ENCODE assay signal across 14 cellular contexts in genomic region chr2:42693013-42693575, GRCh38.
A peak's percentile ranks its signal among the peaks of the same experiment; 100 is the strongest.
DNase-seq lines count a peak whose midpoint lies in the region; ATAC-seq and TF ChIP-seq lines count a peak whose summit lies in the region.
"Had no signal": no experiment of that assay in that cellular context is flagged by ENCODE, and none has a peak within 500 bp of the region (broad histone marks: within the 10 kb centered on the region; RNA-seq: fewer than 3 reads in every experiment).

No MANE protein-coding gene starts in this region.

- no peaks in the 10 kb centered on the region for H3K36me3 ChIP-seq in skeletal muscle tissue (ENCODE audit: control insufficient read depth in 3 of 3, insufficient read depth in 3 of 3, low read length in 3 of 3)
- peaks cover 3% of the 10 kb centered on the region; the same call in 1 of the 2 replicates for H3K36me3 ChIP-seq in HAP-1 (replicated peaks)
- H3K36me3 ChIP-seq in CD8-positive, alpha-beta T cell (ENCODE audit: insufficient read depth, low read length) = no peaks in the 10 kb centered on the region

- no peak for ATAC-seq in CD8-positive, alpha-beta T cell

- POLR2A ChIA-PET in activated CD4-positive, alpha-beta memory T cell treated with anti-CD3 and anti-CD28 coated beads, Interleukin-2, amount 10 ng/mL, durations not matched to agents 7 days and 5 days (lab: Charles Lee) = interaction anchor here (1.2 kb wide), 1 partner anchor 117 kb away, joined by 3 read pairs; no protein-coding TSS in a partner anchor
- POLR2A ChIA-PET in activated CD4-positive, alpha-beta memory T cell treated with anti-CD3 and anti-CD28 coated beads for 36 hours (lab: Charles Lee) = no interaction called here
- POLR2A ChIA-PET in CD8-positive, alpha-beta T cell (lab: Charles Lee) = no interaction called here

- no peaks in the 10 kb centered on the region for H3K27me3 Mint-ChIP-seq in activated CD4-positive, alpha-beta memory T cell treated with anti-CD3 and anti-CD28 coated beads, Interleukin-2, amount 10 ng/mL, durations not matched to agents 7 days and 5 days
- H3K27me3 Mint-ChIP-seq in activated CD4-positive, alpha-beta memory T cell treated with anti-CD3 and anti-CD28 coated beads for 36 hours = no peaks in the 10 kb centered on the region
- no peaks in the 10 kb centered on the region for H3K27me3 Mint-ChIP-seq in chondrocyte (ENCODE audit: low read depth)
- no peaks in the 10 kb centered on the region for H3K27me3 Mint-ChIP-seq in CD8-positive, alpha-beta T cell (ENCODE audit: low read depth)
- H3K27me3 Mint-ChIP-seq: activated B cell treated with CpG ODN at 0.5 μM for 24 hours had no signal

- peaks cover 10% of the 10 kb centered on the region for H3K36me3 Mint-ChIP-seq in activated CD4-positive, alpha-beta memory T cell treated with anti-CD3 and anti-CD28 coated beads, Interleukin-2, amount 10 ng/mL, durations not matched to agents 7 days and 5 days (ENCODE audit: low read depth)
- peaks cover 9% of the 10 kb centered on the region for H3K36me3 Mint-ChIP-seq in activated CD4-positive, alpha-beta memory T cell treated with anti-CD3 and anti-CD28 coated beads for 36 hours
- no peaks in the 10 kb centered on the region for H3K36me3 Mint-ChIP-seq in chondrocyte (ENCODE audit: low read depth)
- H3K36me3 Mint-ChIP-seq in CD8-positive, alpha-beta T cell = peaks cover 42% of the 10 kb centered on the region

- peaks cover 17% of the 10 kb centered on the region for H3K4me1 Mint-ChIP-seq in activated CD4-positive, alpha-beta memory T cell treated with anti-CD3 and anti-CD28 coated beads, Interleukin-2, amount 10 ng/mL, durations not matched to agents 7 days and 5 days
- H3K4me1 Mint-ChIP-seq in activated CD4-positive, alpha-beta memory T cell treated with anti-CD3 and anti-CD28 coated beads for 36 hours (ENCODE audit: low read depth) = no peaks in the 10 kb centered on the region
- H3K4me1 Mint-ChIP-seq in chondrocyte (ENCODE audit: low read depth) = peaks cover 9% of the 10 kb centered on the region
- peaks cover 17% of the 10 kb centered on the region for H3K4me1 Mint-ChIP-seq in CD8-positive, alpha-beta T cell (ENCODE audit: low read depth)
- H3K4me1 Mint-ChIP-seq: activated B cell treated with CpG ODN at 0.5 μM for 24 hours had no signal

- H3K9me3 Mint-ChIP-seq in activated CD4-positive, alpha-beta memory T cell treated with anti-CD3 and anti-CD28 coated beads, Interleukin-2, amount 10 ng/mL, durations not matched to agents 7 days and 5 days = no peaks in the 10 kb centered on the region
- no peaks in the 10 kb centered on the region for H3K9me3 Mint-ChIP-seq in activated CD4-positive, alpha-beta memory T cell treated with anti-CD3 and anti-CD28 coated beads for 36 hours
- no peaks in the 10 kb centered on the region for H3K9me3 Mint-ChIP-seq in chondrocyte (ENCODE audit: low read depth)
- H3K9me3 Mint-ChIP-seq in CD8-positive, alpha-beta T cell = no peaks in the 10 kb centered on the region
- H3K9me3 Mint-ChIP-seq: activated B cell treated with CpG ODN at 0.5 μM for 24 hours had no signal

- DNase-seq in activated CD4-positive, alpha-beta memory T cell treated with anti-CD3 and anti-CD28 coated beads, Interleukin-2, amount 10 ng/mL, durations not matched to agents 7 days and 5 days = peak; percentile 49
- no peak for DNase-seq in activated CD4-positive, alpha-beta memory T cell treated with anti-CD3 and anti-CD28 coated beads for 36 hours
- DNase-seq in NB4 (ENCODE audit: low read depth) (peak; percentile 77), chondrocyte (ENCODE audit: low spot score) (no peak), HAP-1 (ENCODE audit: low spot score in 2 of 2) (no peak), kidney tubule cell (ENCODE audit: low spot score) (no peak)
- DNase-seq in CD8-positive, alpha-beta T cell = no peak
- DNase-seq: activated B cell treated with CpG ODN at 0.5 μM for 24 hours; activated naive CD4-positive, alpha-beta T cell treated with anti-CD3 and anti-CD28 coated beads, Interleukin-2, amount 50 U/mL, for 16 hours; DMS53; NCI-H510A treated with DMSO at 0.1 percent for 48 hours; SHP77 treated with DMSO at 0.1 percent for 48 hours; tibial artery had no signal

- peaks cover 2 to 9% (median 3%) of the 10 kb centered on the region in 3 donors for H3K4me1 ChIP-seq in skeletal muscle tissue (ENCODE audit: control insufficient read depth in 3 of 3, insufficient read depth in 3 of 3, low read length in 3 of 3)
- 0 out of 2 replicates have a peak, but pooled peaks cover 5% of the 10 kb centered on the region for H3K4me1 ChIP-seq in HAP-1
- H3K4me1 ChIP-seq in CD8-positive, alpha-beta T cell (ENCODE audit: insufficient read depth, low read length) = no peaks in the 10 kb centered on the region

- TF ChIP-seq CTCF in NB4 (IDR thresholded peaks at IDR 0.05; ENCODE audit: low read depth, low read length) = no peak
- no peak for TF ChIP-seq CTCF in chondrocyte (IDR thresholded peaks at IDR 0.05)
- no peak for TF ChIP-seq CTCF in CD8-positive, alpha-beta T cell (IDR thresholded peaks at IDR 0.05)

- H3K27me3 ChIP-seq in skeletal muscle tissue (ENCODE audit: control insufficient read depth in 3 of 3, insufficient read depth in 3 of 3, low read length in 3 of 3) (no peaks in the 10 kb centered on the region), HAP-1 (ENCODE audit: low read depth) (no peaks in the 10 kb centered on the region)
- no peaks in the 10 kb centered on the region for H3K27me3 ChIP-seq in CD8-positive, alpha-beta T cell (ENCODE audit: insufficient read depth, low read length)
- H3K27me3 ChIP-seq: tibial artery had no signal

- H3K4me3 ChIP-seq in NB4 (ENCODE audit: low read depth, low read length) = no peak overlapping the region
- no peak overlapping the region for H3K4me3 ChIP-seq in skeletal muscle tissue (ENCODE audit: low read length in 3 of 3)
- no peak overlapping the region for H3K4me3 ChIP-seq in HAP-1
- H3K4me3 ChIP-seq in CD8-positive, alpha-beta T cell (ENCODE audit: low read depth, low read length) = no peak overlapping the region
- H3K4me3 ChIP-seq: tibial artery had no signal

- in situ Hi-C loops in HAP-1 (cut with MboI; ENCODE audit: low sequenced_read_pairs) = no loop called here

- H3K4me3 Mint-ChIP-seq in activated CD4-positive, alpha-beta memory T cell treated with anti-CD3 and anti-CD28 coated beads, Interleukin-2, amount 10 ng/mL, durations not matched to agents 7 days and 5 days = no peak overlapping the region
- H3K4me3 Mint-ChIP-seq in activated CD4-positive, alpha-beta memory T cell treated with anti-CD3 and anti-CD28 coated beads for 36 hours = no peak overlapping the region
- no peak overlapping the region for H3K4me3 Mint-ChIP-seq in chondrocyte (ENCODE audit: unreplicated experiment)
- no peak overlapping the region for H3K4me3 Mint-ChIP-seq in CD8-positive, alpha-beta T cell
- H3K4me3 Mint-ChIP-seq: activated B cell treated with CpG ODN at 0.5 μM for 24 hours had no signal

- peak overlapping the region; percentile 41 for H3K27ac ChIP-seq in skeletal muscle tissue (ENCODE audit: low read depth, low read length)
- H3K27ac ChIP-seq in CD8-positive, alpha-beta T cell (ENCODE audit: low read depth, low read length) = no peak overlapping the region
- H3K27ac ChIP-seq: tibial artery had no signal

- CTCF ChIA-PET in activated CD4-positive, alpha-beta memory T cell treated with anti-CD3 and anti-CD28 coated beads, Interleukin-2, amount 10 ng/mL, durations not matched to agents 7 days and 5 days (lab: Charles Lee) = no interaction called here
- CTCF ChIA-PET in activated CD4-positive, alpha-beta memory T cell treated with anti-CD3 and anti-CD28 coated beads for 36 hours (lab: Charles Lee) = no interaction called here
- CTCF ChIA-PET in CD8-positive, alpha-beta T cell (lab: Charles Lee) = no interaction called here

- peak overlapping the region; percentile 78 for H3K27ac Mint-ChIP-seq in activated CD4-positive, alpha-beta memory T cell treated with anti-CD3 and anti-CD28 coated beads, Interleukin-2, amount 10 ng/mL, durations not matched to agents 7 days and 5 days
- no peak overlapping the region for H3K27ac Mint-ChIP-seq in activated CD4-positive, alpha-beta memory T cell treated with anti-CD3 and anti-CD28 coated beads for 36 hours
- peak overlapping the region; percentile 5 for H3K27ac Mint-ChIP-seq in chondrocyte (ENCODE audit: unreplicated experiment)
- H3K27ac Mint-ChIP-seq in CD8-positive, alpha-beta T cell = no peak overlapping the region
- H3K27ac Mint-ChIP-seq: activated B cell treated with CpG ODN at 0.5 μM for 24 hours had no signal

- H3K9me3 ChIP-seq in skeletal muscle tissue (ENCODE audit: control insufficient read depth in 3 of 3, low read length in 3 of 3) = no peaks in the 10 kb centered on the region
- no peaks in the 10 kb centered on the region for H3K9me3 ChIP-seq in HAP-1
- H3K9me3 ChIP-seq in CD8-positive, alpha-beta T cell (ENCODE audit: low read length) = no peaks in the 10 kb centered on the region
- H3K9me3 ChIP-seq: tibial artery had no signal

- TF ChIP-seq POLR2A in NB4 (IDR thresholded peaks at IDR 0.05; ENCODE audit: extremely low read depth, insufficient read length) = no peak

- intact Hi-C loops in activated CD4-positive, alpha-beta memory T cell treated with anti-CD3 and anti-CD28 coated beads for 36 hours (cut with micrococcal nuclease) = no loop called here
- intact Hi-C loops in CD8-positive, alpha-beta T cell (cut with DNase I, micrococcal nuclease) = no loop called here

- no peak overlapping the region for H3K9ac ChIP-seq in skeletal muscle tissue (ENCODE audit: low read depth in 1 of 3, low read length in 3 of 3)

Comparison
In these comparisons a context has a peak if more than half of its experiments do, and no peak if none do; other contexts are left out.
1. DNase-seq: peak in activated CD4-positive, alpha-beta memory T cell treated with anti-CD3 and anti-CD28 coated beads, Interleukin-2, amount 10 ng/mL, durations not matched to agents 7 days and 5 days (single experiment) and NB4 (single experiment); none in activated CD4-positive, alpha-beta memory T cell treated with anti-CD3 and anti-CD28 coated beads for 36 hours (single experiment), chondrocyte (single experiment), HAP-1 (0 of 2), CD8-positive, alpha-beta T cell (0 of 7) and kidney tubule cell (single experiment).
2. H3K27ac Mint-ChIP-seq: peak in activated CD4-positive, alpha-beta memory T cell treated with anti-CD3 and anti-CD28 coated beads, Interleukin-2, amount 10 ng/mL, durations not matched to agents 7 days and 5 days (single experiment) and chondrocyte (single experiment); none in activated CD4-positive, alpha-beta memory T cell treated with anti-CD3 and anti-CD28 coated beads for 36 hours (single experiment) and CD8-positive, alpha-beta T cell (single experiment).